Comparison of ENCODE assay signal across 11 cellular contexts in the genomic region with DNA sequence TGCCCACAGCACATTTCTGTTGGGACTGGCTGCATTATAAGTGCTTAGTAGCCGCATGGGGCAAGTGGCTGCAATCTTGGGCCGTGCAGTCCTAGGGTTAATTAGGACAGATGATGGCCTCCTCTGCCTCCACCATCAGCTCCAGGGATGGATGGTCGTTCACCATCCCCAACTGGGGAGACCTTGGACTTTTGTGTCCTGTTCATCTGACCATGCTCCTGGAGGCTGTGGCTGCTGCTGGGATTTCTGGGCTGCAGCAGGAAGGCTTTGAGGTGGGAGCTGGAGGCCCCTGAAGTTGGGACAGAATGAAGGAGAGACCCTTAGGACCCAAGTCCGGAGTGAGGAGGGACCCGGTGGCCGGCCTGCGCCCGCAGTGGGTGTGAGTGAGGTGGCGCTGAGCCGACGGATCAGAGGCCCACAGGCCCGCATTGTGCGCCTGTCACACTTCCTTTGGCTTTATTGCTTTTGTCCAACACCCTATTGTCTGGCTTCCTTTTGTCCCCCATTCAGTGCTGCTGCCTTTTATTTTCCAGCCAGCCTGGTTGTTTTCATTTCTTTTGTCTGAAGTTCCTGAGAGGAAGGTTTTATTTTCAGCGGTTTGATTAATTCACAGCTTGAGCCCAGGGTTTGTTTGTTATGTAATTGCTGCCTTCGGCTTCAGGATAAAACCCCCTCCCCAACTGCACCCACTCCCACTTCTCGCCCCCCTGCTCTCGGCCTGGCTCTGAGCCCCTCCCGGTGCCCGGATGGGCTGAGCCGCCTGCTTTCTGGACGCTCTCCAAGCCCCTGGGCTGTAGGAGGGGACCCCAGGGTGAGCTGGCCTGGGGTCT. TPM values are rescaled to one million over a fixed set of nuclear protein-coding genes. Genes with fewer than 3 reads are reported as not detected.
DNase-seq lines count a peak whose midpoint lies in the region; ATAC-seq lines count a peak whose summit lies in the region.
"Had no signal": no experiment of that assay in that cellular context is flagged by ENCODE, and none has a peak within 500 bp of the region (broad histone marks: within the 10 kb centered on the region; RNA-seq: fewer than 3 reads in every experiment).

No MANE protein-coding gene starts in this region.

- no peaks in the 10 kb centered on the region for H3K36me3 Mint-ChIP-seq in activated T-helper 17 cell treated with anti-CD3 and anti-CD28 coated beads, Interleukin-2, amount 50 U/mL, for 72 hours (ENCODE audit: low read depth)

- peaks cover 8% of the 10 kb centered on the region for H3K4me1 Mint-ChIP-seq in activated T-helper 17 cell treated with anti-CD3 and anti-CD28 coated beads, Interleukin-2, amount 50 U/mL, for 72 hours

- no peaks in the 10 kb centered on the region for H3K27me3 Mint-ChIP-seq in activated T-helper 17 cell treated with anti-CD3 and anti-CD28 coated beads, Interleukin-2, amount 50 U/mL, for 72 hours

- peak overlapping the region; percentile 57 for H3K27ac ChIP-seq in substantia nigra (ENCODE audit: low read depth, low read length, poor library complexity, severe bottlenecking)

- H3K27ac Mint-ChIP-seq in activated T-helper 17 cell treated with anti-CD3 and anti-CD28 coated beads, Interleukin-2, amount 50 U/mL, for 72 hours, result peak overlapping the region; percentile 58

- H3K4me3 Mint-ChIP-seq in activated T-helper 17 cell treated with anti-CD3 and anti-CD28 coated beads, Interleukin-2, amount 50 U/mL, for 72 hours, result no peak overlapping the region

- no peaks in the 10 kb centered on the region for H3K9me3 Mint-ChIP-seq in activated T-helper 17 cell treated with anti-CD3 and anti-CD28 coated beads, Interleukin-2, amount 50 U/mL, for 72 hours

- ATAC-seq in activated T-helper 17 cell treated with anti-CD3 and anti-CD28 coated beads, Interleukin-2, amount 50 U/mL, for 72 hours (replicated peaks), result no peak
- no peak for ATAC-seq in HG03378 (IDR thresholded peaks at IDR 0.05; ENCODE audit: unreplicated experiment)

- DNase-seq in NCI-H2196 (lab: John Stamatoyannopoulos, UW; ENCODE audit: unreplicated experiment), result peak; percentile 31
- no peak for DNase-seq in NCI-H2196 treated with DMSO at 0.1 percent for 48 hours (lab: John Stamatoyannopoulos, UW; ENCODE audit: unreplicated experiment)
- peak; percentile 67 for DNase-seq in left kidney (ENCODE audit: low read depth, low spot score)
- peak in 6 of 49 donors; percentile 14 to 46 (median 21) for DNase-seq in substantia nigra (lab: John Stamatoyannopoulos, UW)
- no peak for DNase-seq in activated CD4-positive, CD25-positive, alpha-beta regulatory T cell (lab: John Stamatoyannopoulos, UW)
- DNase-seq in AML-193 (lab: John Stamatoyannopoulos, UW), result no peak
- DNase-seq: activated gamma-delta T cell treated with Interleukin-2 at 50 U/mL for 16 hours, DMS79 treated with DMSO at 0.1 percent for 48 hours had no signal

RNA-seq across cellular contexts. Expression of a gene that starts 35.6 kb away (rescaled TPM):
- total RNA-seq in activated T-helper 17 cell treated with anti-CD3 and anti-CD28 coated beads, Interleukin-2, amount 50 U/mL, for 72 hours, result 1 to 10 TPM in 1 of 2 donors, under 1 TPM in 1; 0.35 to 4.1 TPM

RNA-seq across cellular contexts. Expression of a gene that starts 43.3 kb away (rescaled TPM):
- under 1 TPM; 0.35 to 0.42 TPM for total RNA-seq in activated T-helper 17 cell treated with anti-CD3 and anti-CD28 coated beads, Interleukin-2, amount 50 U/mL, for 72 hours

RNA-seq across cellular contexts. Expression of a gene that starts 57.6 kb away (rescaled TPM):
- total RNA-seq in activated T-helper 17 cell treated with anti-CD3 and anti-CD28 coated beads, Interleukin-2, amount 50 U/mL, for 72 hours, result not detected
- total RNA-seq: MCF 10A had no signal

Comparison
In these comparisons a context has a peak if more than half of its experiments do, and no peak if none do; other contexts are left out.
1. DNase-seq: peak in NCI-H2196 (single experiment) and left kidney (single experiment); none in NCI-H2196 treated with DMSO at 0.1 percent for 48 hours (single experiment), activated CD4-positive, CD25-positive, alpha-beta regulatory T cell (0 of 4) and AML-193 (0 of 2).